ENCODE assay signal across 2 cellular contexts in the genomic region with DNA sequence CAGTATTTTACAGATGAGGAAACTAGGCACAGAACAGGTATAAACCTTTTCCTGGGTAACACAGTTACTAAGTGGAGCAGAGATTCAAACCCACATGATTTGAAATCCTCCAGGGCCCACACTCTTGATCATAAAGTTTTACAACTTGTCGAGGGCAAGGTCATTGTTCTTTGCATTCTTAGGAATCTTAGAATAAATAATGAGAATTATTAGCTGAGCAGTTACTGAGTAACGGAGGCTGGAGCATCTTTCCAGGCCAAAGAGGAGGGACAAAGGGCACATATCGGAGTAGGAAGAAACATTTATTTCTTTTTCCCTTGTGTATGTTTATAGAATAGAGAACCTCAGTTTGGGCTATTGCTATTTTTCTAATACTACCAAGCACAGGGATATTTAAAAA.
TF ChIP-seq lines count a peak whose summit lies in the region.

No MANE protein-coding gene starts in this region.

TF ChIP-seq in IMR-90, 13 proteins besides CTCF, POLR2A, EP300 and RAD21:
- TF ChIP-seq RFX5 (IDR thresholded peaks at IDR 0.05; ENCODE audit: low read depth, low read length): no peak
- TF ChIP-seq, protein P1, sequence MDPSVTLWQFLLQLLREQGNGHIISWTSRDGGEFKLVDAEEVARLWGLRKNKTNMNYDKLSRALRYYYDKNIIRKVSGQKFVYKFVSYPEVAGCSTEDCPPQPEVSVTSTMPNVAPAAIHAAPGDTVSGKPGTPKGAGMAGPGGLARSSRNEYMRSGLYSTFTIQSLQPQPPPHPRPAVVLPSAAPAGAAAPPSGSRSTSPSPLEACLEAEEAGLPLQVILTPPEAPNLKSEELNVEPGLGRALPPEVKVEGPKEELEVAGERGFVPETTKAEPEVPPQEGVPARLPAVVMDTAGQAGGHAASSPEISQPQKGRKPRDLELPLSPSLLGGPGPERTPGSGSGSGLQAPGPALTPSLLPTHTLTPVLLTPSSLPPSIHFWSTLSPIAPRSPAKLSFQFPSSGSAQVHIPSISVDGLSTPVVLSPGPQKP (IDR thresholded peaks at IDR 0.05; ENCODE audit: borderline replicate concordance, low read depth, low read length): no peak
- TF ChIP-seq, protein P2, sequence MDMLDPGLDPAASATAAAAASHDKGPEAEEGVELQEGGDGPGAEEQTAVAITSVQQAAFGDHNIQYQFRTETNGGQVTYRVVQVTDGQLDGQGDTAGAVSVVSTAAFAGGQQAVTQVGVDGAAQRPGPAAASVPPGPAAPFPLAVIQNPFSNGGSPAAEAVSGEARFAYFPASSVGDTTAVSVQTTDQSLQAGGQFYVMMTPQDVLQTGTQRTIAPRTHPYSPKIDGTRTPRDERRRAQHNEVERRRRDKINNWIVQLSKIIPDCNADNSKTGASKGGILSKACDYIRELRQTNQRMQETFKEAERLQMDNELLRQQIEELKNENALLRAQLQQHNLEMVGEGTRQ (IDR thresholded peaks at IDR 0.05; ENCODE audit: low read depth, low read length): no peak
- TF ChIP-seq FOS (IDR thresholded peaks at IDR 0.05; ENCODE audit: low read depth, low read length): no peak
- no peak for TF ChIP-seq CHD1 (IDR thresholded peaks at IDR 0.05; ENCODE audit: low read depth, low read length)
- TF ChIP-seq MAFK (IDR thresholded peaks at IDR 0.05; ENCODE audit: low read depth, low read length): no peak
- no peak for TF ChIP-seq MXI1 (IDR thresholded peaks at IDR 0.05; ENCODE audit: borderline replicate concordance, low read depth, low read length)
- TF ChIP-seq SMC3 (IDR thresholded peaks at IDR 0.05; ENCODE audit: low read depth, low read length): no peak
- TF ChIP-seq MAZ (IDR thresholded peaks at IDR 0.05; ENCODE audit: borderline replicate concordance, low read depth, low read length): no peak
- TF ChIP-seq RCOR1 (IDR thresholded peaks at IDR 0.05; ENCODE audit: insufficient replicate concordance, low read length): no peak
TF ChIP-seq in IMR-90: peak in this region for 0.

TF ChIP-seq in GM12891, 5 proteins besides CTCF, POLR2A, EP300 and RAD21:
- TF ChIP-seq TAF1 (IDR thresholded peaks at IDR 0.05; ENCODE audit: low read depth, low read length) (no peak), PAX5 (IDR thresholded peaks at IDR 0.05; ENCODE audit: insufficient read depth, low read length, severe bottlenecking) (no peak), POU2F2 (IDR thresholded peaks at IDR 0.05; ENCODE audit: low read depth, low read length) (no peak), SPI1 (IDR thresholded peaks at IDR 0.05; ENCODE audit: low read depth, low read length) (no peak), POLR2AphosphoS5 (IDR thresholded peaks at IDR 0.05; ENCODE audit: low read depth, low read length) (no peak)
